21 cellular contexts compared by ENCODE assay signal in genomic region chr10:54843085-54843646, GRCh38. TPM values are rescaled to one million over a fixed set of nuclear protein-coding genes. Genes with fewer than 3 reads are reported as not detected.
DNase-seq lines count a peak whose midpoint lies in the region; ATAC-seq, FAIRE-seq and TF ChIP-seq lines count a peak whose summit lies in the region.
"Had no signal": no experiment of that assay in that cellular context is flagged by ENCODE, and none has a peak within 500 bp of the region (broad histone marks: within the 10 kb centered on the region; RNA-seq: fewer than 3 reads in every experiment).

No MANE protein-coding gene starts in this region.

- dilution Hi-C loops in keratinocyte (cut with MboI; ENCODE audit: extremely low pct_ligation_motif_present, low sequenced_read_pairs) = no loop called here

- no peaks in the 10 kb centered on the region for H3K79me2 ChIP-seq in keratinocyte (ENCODE audit: control insufficient read depth, insufficient read depth, low read length)

- no peaks in the 10 kb centered on the region for H3K9me1 ChIP-seq in keratinocyte (ENCODE audit: control insufficient read depth, extremely low read depth, insufficient read depth, low read length)

- no peaks in the 10 kb centered on the region for H3K27me3 ChIP-seq in keratinocyte (ENCODE audit: control insufficient read depth, extremely low read depth, insufficient read depth, low read length)
- no peaks in the 10 kb centered on the region for H3K27me3 ChIP-seq in small intestine (ENCODE audit: control insufficient read depth in 2 of 2, insufficient read depth in 2 of 2, low read length in 2 of 2)
- H3K27me3 ChIP-seq: BLaER1 treated with 17β-estradiol and CSF1 and Interleukin-3, amounts not matched to agents 10 nM and 100 nM had no signal

- no peak for FAIRE-seq in keratinocyte (lab: Jason Lieb, UNC)
- peak; percentile 5 for FAIRE-seq in small intestine (lab: Jason Lieb, UNC)
- FAIRE-seq: GM12891, GM18507 had no signal

- no peak for DNase-seq in Right ventricle myocardium superior
- no peak for DNase-seq in cardiac septum (ENCODE audit: low spot score)
- DNase-seq in NCI-H446 treated with DMSO at 0.1 percent for 48 hours (lab: John Stamatoyannopoulos, UW) = peak; percentile 20
- DNase-seq in keratinocyte (ENCODE audit: low read depth, low spot score) = no peak
- no peak for DNase-seq in small intestine
- DNase-seq in globus pallidus (ENCODE audit: low spot score) = no peak
- DNase-seq: CD8-positive, alpha-beta T cell; DMS53; EL; KG1; MV-4-11; NCI-H1436; NCI-H2029; NCI-H748 treated with DMSO at 0.1 percent for 48 hours; OCI-M1; SIG-M5 had no signal

- intact Hi-C loops in Right ventricle myocardium superior (cut with DNase I) = no loop called here
- intact Hi-C loops in cardiac septum (cut with DNase I) = no loop called here

- no peak overlapping the region for H3K4me2 ChIP-seq in keratinocyte (ENCODE audit: control insufficient read depth, extremely low read depth, insufficient read depth, low read depth, low read length)
- H3K4me2 ChIP-seq: BLaER1 treated with 17β-estradiol and CSF1 and Interleukin-3, amounts not matched to agents 10 nM and 100 nM had no signal

- H3K27ac ChIP-seq in keratinocyte (ENCODE audit: control insufficient read depth, insufficient read depth, low read length) = no peak overlapping the region
- no peak overlapping the region for H3K27ac ChIP-seq in small intestine (ENCODE audit: low read depth in 1 of 2, low read length in 1 of 2)
- H3K27ac ChIP-seq: BLaER1 treated with 17β-estradiol and CSF1 and Interleukin-3, amounts not matched to agents 10 nM and 100 nM had no signal

- no peak overlapping the region for H3K4me3 ChIP-seq in keratinocyte (ENCODE audit: control insufficient read depth in 2 of 3, extremely low read depth in 1 of 3, insufficient read depth in 2 of 3, low read depth in 1 of 3, low read length in 3 of 3)
- no peak overlapping the region for H3K4me3 ChIP-seq in small intestine (ENCODE audit: low read depth in 1 of 2, low read length in 2 of 2)
- H3K4me3 ChIP-seq: BLaER1 treated with 17β-estradiol and CSF1 and Interleukin-3, amounts not matched to agents 10 nM and 100 nM had no signal

- no peak overlapping the region for H3K9ac ChIP-seq in keratinocyte (ENCODE audit: control insufficient read depth, extremely low read depth, insufficient read depth, low read length)
- H3K9ac ChIP-seq: BLaER1 treated with 17β-estradiol and CSF1 and Interleukin-3, amounts not matched to agents 10 nM and 100 nM had no signal

- H4K20me1 ChIP-seq in keratinocyte (ENCODE audit: control insufficient read depth, extremely low read depth, insufficient read depth, low read length) = no peaks in the 10 kb centered on the region
- H4K20me1 ChIP-seq: BLaER1 treated with 17β-estradiol and CSF1 and Interleukin-3, amounts not matched to agents 10 nM and 100 nM had no signal

- H3K36me3 ChIP-seq in keratinocyte (ENCODE audit: control insufficient read depth in 2 of 2, extremely low read depth in 1 of 2, insufficient read depth in 2 of 2, low read length in 2 of 2) (no peaks in the 10 kb centered on the region), small intestine (ENCODE audit: control insufficient read depth in 2 of 2, insufficient read depth in 2 of 2, low read length in 2 of 2) (no peaks in the 10 kb centered on the region)
- H3K36me3 ChIP-seq: BLaER1 treated with 17β-estradiol and CSF1 and Interleukin-3, amounts not matched to agents 10 nM and 100 nM had no signal

- no peak for TF ChIP-seq CTCF in keratinocyte (optimal IDR thresholded peaks at IDR 0.05 in 1 of 3, IDR thresholded peaks at IDR 0.05 in 1 of 3, conservative IDR thresholded peaks at IDR 0.05 in 1 of 3; ENCODE audit: extremely low read depth in 1 of 3, insufficient read depth in 2 of 3, low read length in 3 of 3)

- no peaks in the 10 kb centered on the region for H3K4me1 ChIP-seq in keratinocyte (ENCODE audit: control insufficient read depth, extremely low read depth, insufficient read depth, low read length)
- no peaks in the 10 kb centered on the region for H3K4me1 ChIP-seq in small intestine (ENCODE audit: control insufficient read depth in 2 of 2, insufficient read depth in 1 of 2, low read depth in 1 of 2, low read length in 1 of 2)
- H3K4me1 ChIP-seq: BLaER1 treated with 17β-estradiol and CSF1 and Interleukin-3, amounts not matched to agents 10 nM and 100 nM had no signal

- no peaks in the 10 kb centered on the region for H3K9me3 ChIP-seq in keratinocyte (ENCODE audit: control insufficient read depth, low read depth, low read length)
- H3K9me3 ChIP-seq in small intestine (ENCODE audit: control insufficient read depth, low read depth) = no peaks in the 10 kb centered on the region
- H3K9me3 ChIP-seq: BLaER1 treated with 17β-estradiol and CSF1 and Interleukin-3, amounts not matched to agents 10 nM and 100 nM had no signal

- ATAC-seq in Right ventricle myocardium superior (ENCODE audit: poor library complexity) (peak; percentile 89), GM21390 (IDR thresholded peaks at IDR 0.05; ENCODE audit: unreplicated experiment) (no peak)
- ATAC-seq: CD8-positive, alpha-beta T cell had no signal

- WGBS in small intestine, 3 donors = 63 to 65% (median 64%) methylated on average over 5 of the region's 5 CpGs

- peak overlapping the region; percentile 53 for H2AFZ ChIP-seq in keratinocyte (ENCODE audit: control insufficient read depth, low read length)

RNA-seq across cellular contexts. Expression of gene PCDH15, which starts 42.1 kb away (rescaled TPM):
- total RNA-seq in Right ventricle myocardium superior (0.16 TPM), cardiac septum (0.57 TPM)
- polyA plus RNA-seq in keratinocyte (0.01 TPM in 1 of 3 replicates, not detected in the others), small intestine (under 1 TPM in 1 of 3 donors, not detected in 2; 0.12 TPM)
- polyA plus RNA-seq in keratinocyte (2011; ENCODE audit: low read depth) = not detected
- not detected in 2 replicates for polyA plus RNA-seq in keratinocyte (2011; cell fraction: cytosol; rRNA removed)
- 0.03 TPM in 1 of 2 replicates, not detected in the other for polyA plus RNA-seq in keratinocyte (2011; cell fraction: nucleus; rRNA removed)
- not detected in 2 replicates for polyA plus RNA-seq in keratinocyte (2012; ENCODE audit: low replicate concordance)
- polyA minus RNA-seq in keratinocyte = not detected in 3 replicates
- polyA minus RNA-seq in keratinocyte (2011; cell fraction: cytosol; rRNA and poly(A)+ RNA removed) = not detected
- polyA minus RNA-seq in keratinocyte (2011; cell fraction: nucleus; rRNA and poly(A)+ RNA removed) = not detected in 2 replicates
- total RNA-seq: CD8-positive, alpha-beta T cell; HT-29 had no signal
